21 cellular contexts compared by ENCODE assay signal in genomic region chr16:49734330-49734729, GRCh38.
"Had no signal": no experiment of that assay in that cellular context is flagged by ENCODE, and none has a peak within 500 bp of the region (broad histone marks: within the 10 kb centered on the region; RNA-seq: fewer than 3 reads in every experiment).

No MANE protein-coding gene starts in this region.

- H3K36me3 Mint-ChIP-seq: activated naive CD4-positive, alpha-beta T cell treated with anti-CD3 and anti-CD28 coated beads, Interleukin-2, amount 10 ng/mL, durations not matched to agents 7 days and 5 days; natural killer cell had no signal

- DNase-seq: activated CD4-positive, alpha-beta T cell treated with anti-CD3 and anti-CD28 coated beads, Interleukin-2, amount 10 ng/mL, durations not matched to agents 24 days and 14 days; activated CD4-positive, CD25-positive, alpha-beta regulatory T cell; activated CD8-positive, alpha-beta T cell treated with anti-CD3 and anti-CD28 coated beads, Interleukin-2, amount 10 ng/mL, durations not matched to agents 7 days and 5 days; activated naive CD4-positive, alpha-beta T cell treated with anti-CD3 and anti-CD28 coated beads, Interleukin-2, amount 10 ng/mL, durations not matched to agents 7 days and 5 days; activated naive CD8-positive, alpha-beta T cell treated with anti-CD3 and anti-CD28 coated beads, Interleukin-2, amount 50 U/mL, for 24 hours; activated T-cell treated with anti-CD3 and anti-CD28 coated beads, Interleukin-2, amount 50 U/mL, for 4 hours; brain microvascular endothelial cell; cortex of kidney; effector CD8-positive, alpha-beta T cell; hypothalamus; natural killer cell; stimulated activated naive CD8-positive, alpha-beta T cell treated with anti-CD3 and anti-CD28 coated beads, Interleukin-15, amount 100 ng/mL, for 72 hours; T-helper 1 cell; T-helper 9 cell; trophoblast cell had no signal

- H3K4me3 Mint-ChIP-seq: activated CD4-positive, alpha-beta T cell treated with anti-CD3 and anti-CD28 coated beads, Interleukin-2, amount 10 ng/mL, durations not matched to agents 24 days and 14 days; activated CD8-positive, alpha-beta T cell treated with anti-CD3 and anti-CD28 coated beads, Interleukin-2, amount 10 ng/mL, durations not matched to agents 7 days and 5 days; activated naive CD4-positive, alpha-beta T cell treated with anti-CD3 and anti-CD28 coated beads, Interleukin-2, amount 10 ng/mL, durations not matched to agents 7 days and 5 days; activated naive CD8-positive, alpha-beta T cell treated with anti-CD3 and anti-CD28 coated beads, Interleukin-2, amount 50 U/mL, for 24 hours; activated T-cell treated with anti-CD3 and anti-CD28 coated beads, Interleukin-2, amount 50 U/mL, for 4 hours; central memory CD8-positive, alpha-beta T cell; natural killer cell; stimulated activated naive CD8-positive, alpha-beta T cell treated with anti-CD3 and anti-CD28 coated beads, Interleukin-15, amount 100 ng/mL, for 72 hours had no signal

- H3K27me3 ChIP-seq: brain microvascular endothelial cell, esophagus muscularis mucosa, suprapubic skin, vagina had no signal

- H3K4me1 ChIP-seq: parathyroid adenoma, suprapubic skin had no signal

- H3K4me1 Mint-ChIP-seq: activated CD4-positive, alpha-beta T cell treated with anti-CD3 and anti-CD28 coated beads, Interleukin-2, amount 10 ng/mL, durations not matched to agents 24 days and 14 days; activated naive CD4-positive, alpha-beta T cell treated with anti-CD3 and anti-CD28 coated beads, Interleukin-2, amount 10 ng/mL, durations not matched to agents 7 days and 5 days; activated naive CD8-positive, alpha-beta T cell treated with anti-CD3 and anti-CD28 coated beads, Interleukin-2, amount 50 U/mL, for 24 hours; central memory CD8-positive, alpha-beta T cell; natural killer cell; stimulated activated naive CD8-positive, alpha-beta T cell treated with anti-CD3 and anti-CD28 coated beads, Interleukin-15, amount 100 ng/mL, for 72 hours had no signal

- H3K27ac Mint-ChIP-seq: activated CD4-positive, alpha-beta T cell treated with anti-CD3 and anti-CD28 coated beads, Interleukin-2, amount 10 ng/mL, durations not matched to agents 24 days and 14 days; activated CD8-positive, alpha-beta T cell treated with anti-CD3 and anti-CD28 coated beads, Interleukin-2, amount 10 ng/mL, durations not matched to agents 7 days and 5 days; activated naive CD4-positive, alpha-beta T cell treated with anti-CD3 and anti-CD28 coated beads, Interleukin-2, amount 10 ng/mL, durations not matched to agents 7 days and 5 days; activated naive CD8-positive, alpha-beta T cell treated with anti-CD3 and anti-CD28 coated beads, Interleukin-2, amount 50 U/mL, for 24 hours; natural killer cell had no signal

- H2AFZ ChIP-seq: parathyroid adenoma had no signal

- H3K4me3 ChIP-seq: esophagus muscularis mucosa, suprapubic skin, vagina had no signal

- H3K27ac ChIP-seq: brain microvascular endothelial cell, esophagus muscularis mucosa, parathyroid adenoma, suprapubic skin, vagina had no signal

- H3K9me3 Mint-ChIP-seq: activated naive CD8-positive, alpha-beta T cell treated with anti-CD3 and anti-CD28 coated beads, Interleukin-2, amount 50 U/mL, for 24 hours; central memory CD8-positive, alpha-beta T cell; natural killer cell had no signal

- ATAC-seq: activated CD8-positive, alpha-beta T cell treated with anti-CD3 and anti-CD28 coated beads, Interleukin-2, amount 10 ng/mL, durations not matched to agents 7 days and 5 days; activated naive CD8-positive, alpha-beta T cell treated with anti-CD3 and anti-CD28 coated beads, Interleukin-2, amount 50 U/mL, for 24 hours; activated T-cell treated with anti-CD3 and anti-CD28 coated beads, Interleukin-2, amount 50 U/mL, for 4 hours; natural killer cell; SK-N-SH treated with all-trans-retinoic acid at 6 μM for 48 hours; stimulated activated naive CD8-positive, alpha-beta T cell treated with anti-CD3 and anti-CD28 coated beads, Interleukin-15, amount 100 ng/mL, for 72 hours had no signal

- H3K9ac ChIP-seq: parathyroid adenoma had no signal

- H3K9me3 ChIP-seq: suprapubic skin, vagina had no signal

- H3K36me3 ChIP-seq: brain microvascular endothelial cell, suprapubic skin, vagina had no signal

- H3K27me3 Mint-ChIP-seq: activated CD4-positive, alpha-beta T cell treated with anti-CD3 and anti-CD28 coated beads, Interleukin-2, amount 10 ng/mL, durations not matched to agents 24 days and 14 days; activated naive CD8-positive, alpha-beta T cell treated with anti-CD3 and anti-CD28 coated beads, Interleukin-2, amount 50 U/mL, for 24 hours; central memory CD8-positive, alpha-beta T cell; stimulated activated naive CD8-positive, alpha-beta T cell treated with anti-CD3 and anti-CD28 coated beads, Interleukin-15, amount 100 ng/mL, for 72 hours had no signal
